ENCODE assay signal across 25 cellular contexts in the genomic region with DNA sequence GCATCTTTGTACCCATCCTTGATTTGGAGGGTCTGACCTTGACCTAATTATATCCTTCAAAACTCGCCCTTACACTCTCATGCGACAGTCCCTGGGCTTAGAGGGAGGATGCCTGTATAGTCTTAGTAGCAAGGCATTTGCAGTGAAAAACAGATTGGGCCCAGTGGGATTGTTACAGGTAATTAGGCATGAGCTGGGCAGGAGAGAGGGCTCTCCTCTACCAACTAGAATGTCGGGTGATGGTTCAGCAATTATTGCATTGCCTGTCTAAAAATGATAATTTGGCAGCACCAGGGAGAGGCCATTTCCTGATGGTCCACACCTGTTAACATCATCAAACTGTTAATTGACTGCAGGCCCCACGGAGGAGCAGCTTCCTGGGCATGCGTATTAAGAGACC.
"Had no signal": no experiment of that assay in that cellular context is flagged by ENCODE, and none has a peak within 500 bp of the region (broad histone marks: within the 10 kb centered on the region; RNA-seq: fewer than 3 reads in every experiment).

No MANE protein-coding gene starts in this region.

- H3K27ac ChIP-seq: body of pancreas, left lung, ovary, psoas muscle, right lobe of liver, thoracic aorta had no signal

- H3K27ac Mint-ChIP-seq: activated CD8-positive, alpha-beta T cell treated with anti-CD3 and anti-CD28 coated beads for 36 hours; activated naive CD8-positive, alpha-beta T cell treated with anti-CD3 and anti-CD28 coated beads, Interleukin-2, amount 10 ng/mL, durations not matched to agents 7 days and 5 days; activated T-helper 2 cell treated with anti-CD3 and anti-CD28 coated beads, Interferon-gamma antibody, Interleukin-2, Interleukin-4, amounts not matched to agents 10 μg/mL and 5 μg/mL and 100 μg/mL, durations not matched to agents 14 hours and 24 hours and 36 hours; memory B cell; stimulated activated effector memory CD8-positive, alpha-beta T cell treated with anti-CD3 and anti-CD28 coated beads, Interleukin-12 subunit alpha, Interleukin-12 subunit beta, amount 100 ng/mL, for 72 hours had no signal

- H3K4me3 Mint-ChIP-seq: activated CD8-positive, alpha-beta T cell treated with anti-CD3 and anti-CD28 coated beads for 36 hours; activated naive CD8-positive, alpha-beta T cell treated with anti-CD3 and anti-CD28 coated beads, Interleukin-2, amount 10 ng/mL, durations not matched to agents 7 days and 5 days; memory B cell; naive B cell; stimulated activated effector memory CD8-positive, alpha-beta T cell treated with anti-CD3 and anti-CD28 coated beads, Interleukin-12 subunit alpha, Interleukin-12 subunit beta, amount 100 ng/mL, for 72 hours; WTC11 had no signal

- H3K36me3 ChIP-seq: ovary, right lobe of liver, thoracic aorta had no signal

- H3K4me1 ChIP-seq: left lung, psoas muscle had no signal

- ATAC-seq: activated CD8-positive, alpha-beta T cell treated with anti-CD3 and anti-CD28 coated beads for 36 hours; body of pancreas; esophagus mucosa; gastroesophageal sphincter; heart left ventricle; left lung; mucosa of descending colon; psoas muscle; right lobe of liver; stimulated activated effector memory CD8-positive, alpha-beta T cell treated with anti-CD3 and anti-CD28 coated beads, Interleukin-12 subunit alpha, Interleukin-12 subunit beta, amount 100 ng/mL, for 72 hours; WTC11 had no signal

- H3K27me3 ChIP-seq: body of pancreas, gastroesophageal sphincter, heart left ventricle, left lung, ovary, right lobe of liver had no signal

- H3K9me3 ChIP-seq: body of pancreas, mucosa of descending colon, psoas muscle, right lobe of liver, thoracic aorta had no signal

- H3K4me1 Mint-ChIP-seq: memory B cell; stimulated activated effector memory CD8-positive, alpha-beta T cell treated with anti-CD3 and anti-CD28 coated beads, Interleukin-12 subunit alpha, Interleukin-12 subunit beta, amount 100 ng/mL, for 72 hours had no signal

- H3K4me2 ChIP-seq: smooth muscle cell had no signal

- H3K9me3 Mint-ChIP-seq: activated CD8-positive, alpha-beta T cell treated with anti-CD3 and anti-CD28 coated beads for 36 hours; activated naive CD8-positive, alpha-beta T cell treated with anti-CD3 and anti-CD28 coated beads, Interleukin-2, amount 10 ng/mL, durations not matched to agents 7 days and 5 days; activated T-helper 2 cell treated with anti-CD3 and anti-CD28 coated beads, Interferon-gamma antibody, Interleukin-2, Interleukin-4, amounts not matched to agents 10 μg/mL and 5 μg/mL and 100 μg/mL, durations not matched to agents 14 hours and 24 hours and 36 hours; memory B cell; naive B cell; stimulated activated effector memory CD8-positive, alpha-beta T cell treated with anti-CD3 and anti-CD28 coated beads, Interleukin-12 subunit alpha, Interleukin-12 subunit beta, amount 100 ng/mL, for 72 hours had no signal

- H3K27me3 Mint-ChIP-seq: activated CD8-positive, alpha-beta T cell treated with anti-CD3 and anti-CD28 coated beads for 36 hours; activated naive CD8-positive, alpha-beta T cell treated with anti-CD3 and anti-CD28 coated beads, Interleukin-2, amount 10 ng/mL, durations not matched to agents 7 days and 5 days; memory B cell; naive B cell had no signal

- H3K36me3 Mint-ChIP-seq: activated naive CD8-positive, alpha-beta T cell treated with anti-CD3 and anti-CD28 coated beads, Interleukin-2, amount 10 ng/mL, durations not matched to agents 7 days and 5 days; WTC11 had no signal

- H3K4me3 ChIP-seq: body of pancreas, gastroesophageal sphincter, heart left ventricle, left lung, mucosa of descending colon, ovary, psoas muscle, right lobe of liver, smooth muscle cell, thoracic aorta had no signal

- DNase-seq: activated CD4-positive, alpha-beta T cell treated with anti-CD3 and anti-CD28 coated beads for 48 hours; activated CD8-positive, alpha-beta T cell treated with anti-CD3 and anti-CD28 coated beads for 36 hours; activated naive CD4-positive, alpha-beta T cell treated with Interleukin-2 at 50 U/mL for 16 hours; activated naive CD8-positive, alpha-beta T cell treated with anti-CD3 and anti-CD28 coated beads, Interleukin-2, amount 10 ng/mL, durations not matched to agents 7 days and 5 days; activated T-cell treated with anti-CD3 and anti-CD28 coated beads, Interleukin-2, amount 50 U/mL, for 1 hour; amygdala; body of pancreas; central memory CD4-positive, alpha-beta T cell; effector CD4-positive, alpha-beta T cell; heart left ventricle; left lung; mucosa of descending colon; naive B cell; ovary; psoas muscle; right lobe of liver; stimulated activated CD4-positive, alpha-beta T cell treated with anti-CD3 and anti-CD28 coated beads, Interleukin-4, amount 100 ng/mL, for 1 hour had no signal
